In genomic region chr1:24999906-25000305, GRCh38 we compare ENCODE assay signal across 25 cellular contexts.
DNase-seq lines count a peak whose midpoint lies in the region; ATAC-seq and TF ChIP-seq lines count a peak whose summit lies in the region.
"Had no signal": no experiment of that assay in that cellular context is flagged by ENCODE, and none has a peak within 500 bp of the region (broad histone marks: within the 10 kb centered on the region; RNA-seq: fewer than 3 reads in every experiment).

No MANE protein-coding gene starts in this region.

- peaks cover 5% of the 10 kb centered on the region for H3K9me3 Mint-ChIP-seq in activated naive CD8-positive, alpha-beta T cell treated with anti-CD3 and anti-CD28 coated beads, Interleukin-2, amount 50 U/mL, for 24 hours
- H3K9me3 Mint-ChIP-seq in stimulated activated effector memory CD8-positive, alpha-beta T cell treated with anti-CD3 and anti-CD28 coated beads, Interleukin-12 subunit alpha, Interleukin-12 subunit beta, amount 100 ng/mL, for 72 hours, result no peaks in the 10 kb centered on the region
- H3K9me3 Mint-ChIP-seq: brain, neural crest cell, WTC11 had no signal

- no peaks in the 10 kb centered on the region for H3K27me3 Mint-ChIP-seq in activated naive CD8-positive, alpha-beta T cell treated with anti-CD3 and anti-CD28 coated beads, Interleukin-2, amount 50 U/mL, for 24 hours
- H3K27me3 Mint-ChIP-seq: brain had no signal

- no peak for ATAC-seq in left ventricle myocardium superior
- ATAC-seq in activated naive CD8-positive, alpha-beta T cell treated with anti-CD3 and anti-CD28 coated beads, Interleukin-2, amount 50 U/mL, for 24 hours, result no peak
- ATAC-seq in stimulated activated effector memory CD8-positive, alpha-beta T cell treated with anti-CD3 and anti-CD28 coated beads, Interleukin-12 subunit alpha, Interleukin-12 subunit beta, amount 100 ng/mL, for 72 hours, result no peak
- ATAC-seq: heart left ventricle, left lobe of liver, sciatic nerve, WTC11 had no signal

- H3K4me3 ChIP-seq in left ventricle myocardium inferior (no peak overlapping the region), NB4 (ENCODE audit: low read depth, low read length) (no peak overlapping the region)
- H3K4me3 ChIP-seq: adrenal gland, heart left ventricle had no signal

- H3K27ac Mint-ChIP-seq in activated naive CD8-positive, alpha-beta T cell treated with anti-CD3 and anti-CD28 coated beads, Interleukin-2, amount 50 U/mL, for 24 hours, result peak overlapping the region; percentile 88
- H3K27ac Mint-ChIP-seq in stimulated activated effector memory CD8-positive, alpha-beta T cell treated with anti-CD3 and anti-CD28 coated beads, Interleukin-12 subunit alpha, Interleukin-12 subunit beta, amount 100 ng/mL, for 72 hours, result peak overlapping the region; percentile 96
- H3K27ac Mint-ChIP-seq: activated T-helper 2 cell treated with anti-CD3 and anti-CD28 coated beads, Interferon-gamma antibody, Interleukin-2, Interleukin-4, amounts not matched to agents 10 μg/mL and 5 μg/mL and 100 μg/mL, durations not matched to agents 14 hours and 24 hours and 36 hours; brain had no signal

- intact Hi-C loops in left ventricle myocardium superior (cut with micrococcal nuclease) (no loop called here), left ventricle myocardium inferior (cut with micrococcal nuclease) (no loop called here)

- TF ChIP-seq CTCF in left ventricle myocardium inferior (IDR thresholded peaks at IDR 0.05; ENCODE audit: borderline replicate concordance), result no peak
- TF ChIP-seq CTCF in NB4 (IDR thresholded peaks at IDR 0.05; ENCODE audit: low read depth, low read length), result no peak

- no peak for TF ChIP-seq POLR2A in NB4 (IDR thresholded peaks at IDR 0.05; ENCODE audit: extremely low read depth, insufficient read length)

- peaks cover 89% of the 10 kb centered on the region for H3K4me1 Mint-ChIP-seq in activated naive CD8-positive, alpha-beta T cell treated with anti-CD3 and anti-CD28 coated beads, Interleukin-2, amount 50 U/mL, for 24 hours
- H3K4me1 Mint-ChIP-seq in stimulated activated effector memory CD8-positive, alpha-beta T cell treated with anti-CD3 and anti-CD28 coated beads, Interleukin-12 subunit alpha, Interleukin-12 subunit beta, amount 100 ng/mL, for 72 hours, result peaks cover 88% of the 10 kb centered on the region
- H3K4me1 Mint-ChIP-seq: brain, neural crest cell, WTC11 had no signal

- peak; percentile 5 for DNase-seq in left ventricle myocardium superior
- no peak for DNase-seq in left ventricle myocardium inferior
- DNase-seq in NB4 (ENCODE audit: low read depth), result peak; percentile 30
- no peak for DNase-seq in activated naive CD8-positive, alpha-beta T cell treated with anti-CD3 and anti-CD28 coated beads, Interleukin-2, amount 50 U/mL, for 24 hours
- DNase-seq in stimulated activated effector memory CD8-positive, alpha-beta T cell treated with anti-CD3 and anti-CD28 coated beads, Interleukin-12 subunit alpha, Interleukin-12 subunit beta, amount 100 ng/mL, for 72 hours (ENCODE audit: low spot score in 2 of 2), result no peak
- DNase-seq in G401 (ENCODE audit: low spot score), result no peak
- DNase-seq in hypothalamus (lab: John Stamatoyannopoulos, UW), result no peak
- DNase-seq: adrenal gland; DMS79; effector memory CD4-positive, alpha-beta T cell; foreskin fibroblast; GOT3; IMR-90; midbrain; NCI-H1417; NCI-H446 treated with DMSO at 0.1 percent for 48 hours; stimulated activated CD4-positive, alpha-beta T cell treated with anti-CD3 and anti-CD28 coated beads, Interleukin-15, amount 100 ng/mL, for 24 hours; trophoblast cell had no signal

- no peaks in the 10 kb centered on the region for H3K9me3 ChIP-seq in left ventricle myocardium inferior (replicated peaks)
- H3K9me3 ChIP-seq: adrenal gland, heart left ventricle had no signal

- H3K4me3 Mint-ChIP-seq in activated naive CD8-positive, alpha-beta T cell treated with anti-CD3 and anti-CD28 coated beads, Interleukin-2, amount 50 U/mL, for 24 hours, result no peak overlapping the region
- no peak overlapping the region for H3K4me3 Mint-ChIP-seq in stimulated activated effector memory CD8-positive, alpha-beta T cell treated with anti-CD3 and anti-CD28 coated beads, Interleukin-12 subunit alpha, Interleukin-12 subunit beta, amount 100 ng/mL, for 72 hours
- H3K4me3 Mint-ChIP-seq: brain, neural crest cell, WTC11 had no signal

- H3K36me3 ChIP-seq in left ventricle myocardium inferior, result no peaks in the 10 kb centered on the region
- H3K36me3 ChIP-seq: adrenal gland, heart left ventricle had no signal

- H3K27ac ChIP-seq in left ventricle myocardium inferior (replicated peaks), result no peak overlapping the region
- H3K27ac ChIP-seq: adrenal gland, heart left ventricle had no signal

- in situ Hi-C loops in G401 (cut with HindIII; ENCODE audit: low sequenced_read_pairs), result no loop called here

- peaks cover 6% of the 10 kb centered on the region for H3K27me3 ChIP-seq in left ventricle myocardium inferior (ENCODE audit: low read depth)
- H3K27me3 ChIP-seq: adrenal gland, heart left ventricle had no signal

- peaks cover 9% of the 10 kb centered on the region for H3K36me3 Mint-ChIP-seq in activated naive CD8-positive, alpha-beta T cell treated with anti-CD3 and anti-CD28 coated beads, Interleukin-2, amount 50 U/mL, for 24 hours (ENCODE audit: low read depth)
- H3K36me3 Mint-ChIP-seq in stimulated activated effector memory CD8-positive, alpha-beta T cell treated with anti-CD3 and anti-CD28 coated beads, Interleukin-12 subunit alpha, Interleukin-12 subunit beta, amount 100 ng/mL, for 72 hours, result peaks cover 16% of the 10 kb centered on the region
- H3K36me3 Mint-ChIP-seq: brain, WTC11 had no signal

- no peaks in the 10 kb centered on the region for H3K4me1 ChIP-seq in left ventricle myocardium inferior
- H3K4me1 ChIP-seq: adrenal gland, heart left ventricle had no signal

Comparison
In these comparisons a context has a peak if more than half of its experiments do, and no peak if none do; other contexts are left out.
1. DNase-seq: peak in left ventricle myocardium superior (single experiment) and NB4 (single experiment); none in left ventricle myocardium inferior (single experiment), activated naive CD8-positive, alpha-beta T cell treated with anti-CD3 and anti-CD28 coated beads, Interleukin-2, amount 50 U/mL, for 24 hours (single experiment), stimulated activated effector memory CD8-positive, alpha-beta T cell treated with anti-CD3 and anti-CD28 coated beads, Interleukin-12 subunit alpha, Interleukin-12 subunit beta, amount 100 ng/mL, for 72 hours (0 of 2), G401 (single experiment) and hypothalamus (0 of 51).